8 cellular contexts compared by ENCODE assay signal in genomic region chr1:206555473-206555935, GRCh38. TPM values are rescaled to one million over a fixed set of nuclear protein-coding genes. Genes with fewer than 3 reads are reported as not detected.
DNase-seq lines count a peak whose midpoint lies in the region; ATAC-seq and TF ChIP-seq lines count a peak whose summit lies in the region.

No MANE protein-coding gene starts in this region.

- no peaks in the 10 kb centered on the region for H3K27me3 ChIP-seq in right lobe of liver
- H3K27me3 ChIP-seq in upper lobe of left lung, result no peaks in the 10 kb centered on the region

- intact Hi-C loops in right lobe of liver (cut with DNase I), result no loop called here

- DNase-seq in activated naive CD4-positive, alpha-beta T cell treated with Interleukin-2 at 50 U/mL for 16 hours, result peak; percentile 45
- DNase-seq in activated naive CD4-positive, alpha-beta T cell treated with anti-CD3 and anti-CD28 coated beads, Interleukin-2, amount 50 U/mL, for 16 hours, result no peak
- DNase-seq in amygdala (lab: John Stamatoyannopoulos, UW), result peak in 37 of 56 donors; percentile 7 to 64 (median 31)
- peak; percentile 69 to 79 (median 77) for DNase-seq in right lobe of liver
- DNase-seq in upper lobe of left lung, result peak in 1 of 2 donors; percentile 81
- no peak for DNase-seq in OCI-M2 (lab: John Stamatoyannopoulos, UW; ENCODE audit: unreplicated experiment)
- DNase-seq in HEK293T (ENCODE audit: extremely low spot score), result no peak
- no peak for DNase-seq in GF-D8 (lab: John Stamatoyannopoulos, UW)

- CTCF ChIA-PET in HEK293T (lab: Yijun Ruan, JAX), result interaction anchor here (1.0 to 2.8 kb wide), 2 partner anchors 10 to 76 kb away, joined by 3 to 19 read pairs; no protein-coding TSS in a partner anchor

- H3K36me3 ChIP-seq in right lobe of liver, result no peaks in the 10 kb centered on the region
- H3K36me3 ChIP-seq in upper lobe of left lung, result no peaks in the 10 kb centered on the region

- ATAC-seq in right lobe of liver (peak; percentile 53 to 69 (median 65)), upper lobe of left lung (ENCODE audit: low FRiP score in 2 of 2) (no peak)

- H3K9me3 ChIP-seq in right lobe of liver (no peaks in the 10 kb centered on the region), upper lobe of left lung (no peaks in the 10 kb centered on the region)

- no peak overlapping the region for H3K4me3 ChIP-seq in right lobe of liver
- no peak overlapping the region for H3K4me3 ChIP-seq in upper lobe of left lung

- peak overlapping the region in 1 of 3 donors; percentile 11 for H3K27ac ChIP-seq in right lobe of liver
- H3K27ac ChIP-seq in upper lobe of left lung, result peak overlapping the region in 3 of 4 donors; percentile 10 to 91 (median 44)

- TF ChIP-seq CTCF in right lobe of liver (IDR thresholded peaks at IDR 0.05), result no peak
- no peak for TF ChIP-seq CTCF in upper lobe of left lung (IDR thresholded peaks at IDR 0.05)

- POLR2A ChIA-PET in HEK293T (lab: Yijun Ruan, JAX), result no interaction called here

- TF ChIP-seq POLR2A in right lobe of liver (IDR thresholded peaks at IDR 0.05) (no peak), upper lobe of left lung (IDR thresholded peaks at IDR 0.05) (no peak)

- H3K4me1 ChIP-seq in right lobe of liver (peaks cover 0 to 60% (median 21%) of the 10 kb centered on the region in 4 donors), upper lobe of left lung (peaks cover 50 to 78% (median 75%) of the 10 kb centered on the region in 4 donors)

- WGBS in right lobe of liver (ENCODE audit: insufficient coverage, low coverage, low lambda C conversion rate, missing lambda C conversion rate), result 9% methylated on average over 9 of the region's 10 CpGs
- 70% methylated on average over 10 of the region's 10 CpGs for WGBS in upper lobe of left lung, 2 donors

- no peak for TF ChIP-seq EP300 in upper lobe of left lung (IDR thresholded peaks at IDR 0.05)

TF ChIP-seq in HEK293T, 16 proteins besides CTCF, POLR2A, EP300 and RAD21:
- no peak for TF ChIP-seq ELF4 (IDR thresholded peaks at IDR 0.05)
- TF ChIP-seq CTBP1 (IDR thresholded peaks at IDR 0.05; ENCODE audit: borderline replicate concordance), result no peak
- TF ChIP-seq BHLHE40 (IDR thresholded peaks at IDR 0.05; ENCODE audit: borderline replicate concordance), result no peak
- no peak for TF ChIP-seq ZNF384 (IDR thresholded peaks at IDR 0.05)
- no peak for TF ChIP-seq PKNOX1 (IDR thresholded peaks at IDR 0.05)
- no peak for TF ChIP-seq L3MBTL2 (conservative IDR thresholded peaks at IDR 0.05)
- TF ChIP-seq FOXA1 (IDR thresholded peaks at IDR 0.05), result no peak
- TF ChIP-seq LEF1 (IDR thresholded peaks at IDR 0.05; ENCODE audit: borderline replicate concordance), result no peak
- no peak for TF ChIP-seq FOXK2 (IDR thresholded peaks at IDR 0.05)
- TF ChIP-seq TARDBP (IDR thresholded peaks at IDR 0.05), result no peak
- no peak for TF ChIP-seq NFRKB (IDR thresholded peaks at IDR 0.05)
- no peak for TF ChIP-seq SUZ12 (IDR thresholded peaks at IDR 0.05)

RNA-seq across cellular contexts. Expression of gene RASSF5, which starts 48.2 kb away (rescaled TPM):
- 10 to 100 TPM in 5 of 6 experiments, 1 to 10 TPM in 1; 8.1 to 18.8 (median 12.6) TPM for total RNA-seq in right lobe of liver
- 10 to 100 TPM; 47.2 to 61.1 (median 54.9) TPM for total RNA-seq in upper lobe of left lung

RNA-seq across cellular contexts. Expression of gene EIF2D, which starts 56.8 kb away (rescaled TPM):
- total RNA-seq in right lobe of liver, result 10 to 100 TPM; 18.4 to 29.3 (median 24.4) TPM
- total RNA-seq in upper lobe of left lung, result 10 to 100 TPM; 32.6 to 84.9 (median 45.4) TPM

Comparison
In these comparisons a context has a peak if more than half of its experiments do, and no peak if none do; other contexts are left out.
1. DNase-seq: peak in activated naive CD4-positive, alpha-beta T cell treated with Interleukin-2 at 50 U/mL for 16 hours (single experiment), amygdala (37 of 56) and right lobe of liver (3 of 3); none in activated naive CD4-positive, alpha-beta T cell treated with anti-CD3 and anti-CD28 coated beads, Interleukin-2, amount 50 U/mL, for 16 hours (single experiment), OCI-M2 (single experiment), HEK293T (single experiment) and GF-D8 (single experiment).
2. ATAC-seq: peak in right lobe of liver (4 of 4); none in upper lobe of left lung (0 of 2).